10 cellular contexts compared by ENCODE assay signal in genomic region chr3:36969540-36970432, GRCh38. TPM values are rescaled to one million over a fixed set of nuclear protein-coding genes. Genes with fewer than 3 reads are reported as not detected.
A peak's percentile ranks its signal among the peaks of the same experiment; 100 is the strongest.
DNase-seq lines count a peak whose midpoint lies in the region; ATAC-seq and TF ChIP-seq lines count a peak whose summit lies in the region.
"Had no signal": no experiment of that assay in that cellular context is flagged by ENCODE, and none has a peak within 500 bp of the region (broad histone marks: within the 10 kb centered on the region; RNA-seq: fewer than 3 reads in every experiment).

No MANE protein-coding gene starts in this region.

- POLR2A ChIA-PET in Caco-2 (lab: Charles Lee): interaction anchor here (1.1 kb wide), 1 partner anchor 24 kb away, joined by 6 read pairs; the partner anchor contains the start of genes EPM2AIP1 and MLH1

- H3K4me3 ChIP-seq in Caco-2 (ENCODE audit: low read depth, low read length) (no peak overlapping the region), fibroblast of villous mesenchyme (ENCODE audit: low read depth, low read length) (no peak overlapping the region), parathyroid adenoma (ENCODE audit: low read depth, low read length) (no peak overlapping the region)
- H3K4me3 ChIP-seq: psoas muscle had no signal

- peaks cover 30% of the 10 kb centered on the region for H3K4me1 Mint-ChIP-seq in Caco-2 (ENCODE audit: low read depth, unreplicated experiment)

- DNase-seq in Caco-2: peak; percentile 71 to 87
- DNase-seq in NCI-H2196 treated with DMSO at 0.1 percent for 48 hours (lab: John Stamatoyannopoulos, UW; ENCODE audit: unreplicated experiment): peak; percentile 94
- DNase-seq in activated CD4-positive, alpha-beta T cell treated with anti-CD3 and anti-CD28 coated beads for 48 hours: peak; percentile 62
- peak; percentile 59 for DNase-seq in fibroblast of villous mesenchyme (ENCODE audit: low read depth)
- no peak for DNase-seq in cerebellum (ENCODE audit: low spot score)
- DNase-seq: psoas muscle had no signal

- H3K9me3 Mint-ChIP-seq in Caco-2 (ENCODE audit: unreplicated experiment): no peaks in the 10 kb centered on the region

- H3K4me1 ChIP-seq in Caco-2 (peaks cover 22% of the 10 kb centered on the region), parathyroid adenoma (no peaks in the 10 kb centered on the region)
- H3K4me1 ChIP-seq: psoas muscle had no signal

- H3K27me3 ChIP-seq in Caco-2 (replicated peaks; ENCODE audit: control insufficient read depth, insufficient read depth, low read length) (no peaks in the 10 kb centered on the region), parathyroid adenoma (ENCODE audit: control insufficient read depth, insufficient read depth, low read length) (no peaks in the 10 kb centered on the region)

- H3K4me2 ChIP-seq in parathyroid adenoma (ENCODE audit: low read length): no peak overlapping the region

- H3K27ac Mint-ChIP-seq in Caco-2 (ENCODE audit: unreplicated experiment): peak overlapping the region; percentile 75

- peaks cover 6% of the 10 kb centered on the region for H3K36me3 Mint-ChIP-seq in Caco-2 (ENCODE audit: insufficient read depth, unreplicated experiment)

- peak overlapping the region; percentile 51 for H2AFZ ChIP-seq in parathyroid adenoma

- intact Hi-C loops in Caco-2 (cut with micrococcal nuclease; ENCODE audit: unreplicated experiment): no loop called here

- H3K9me3 ChIP-seq in Caco-2 (no peaks in the 10 kb centered on the region), parathyroid adenoma (ENCODE audit: control insufficient read depth, low read length) (no peaks in the 10 kb centered on the region)
- H3K9me3 ChIP-seq: psoas muscle had no signal

- no peak overlapping the region for H3K27ac ChIP-seq in parathyroid adenoma
- H3K27ac ChIP-seq: psoas muscle had no signal

- H3K36me3 ChIP-seq in Caco-2 (ENCODE audit: control insufficient read depth, insufficient read depth, low read length): no peaks in the 10 kb centered on the region
- no peaks in the 10 kb centered on the region for H3K36me3 ChIP-seq in parathyroid adenoma (ENCODE audit: control insufficient read depth, insufficient read depth, low read length)

- no TSS peak for BruUV-seq in Caco-2 (replicated peaks; lab: Mats Ljungman, UMichigan)

- TF ChIP-seq CTCF in Caco-2 (IDR thresholded peaks at IDR 0.05; ENCODE audit: insufficient read depth in 1 of 2, low read depth in 1 of 2, low read length in 1 of 2, severe bottlenecking in 1 of 2, unreplicated experiment in 1 of 2) (no peak), fibroblast of villous mesenchyme (IDR thresholded peaks at IDR 0.05; ENCODE audit: insufficient read depth, low read depth, low read length) (no peak), parathyroid adenoma (IDR thresholded peaks at IDR 0.05) (no peak)

- H3K4me3 Mint-ChIP-seq in Caco-2 (ENCODE audit: unreplicated experiment): peak overlapping the region; percentile 12

- no peaks in the 10 kb centered on the region for H3K27me3 Mint-ChIP-seq in Caco-2 (ENCODE audit: insufficient read depth, unreplicated experiment)

- CTCF ChIA-PET in Caco-2 (lab: Charles Lee): interaction anchor here (1.0 to 1.8 kb wide), 2 partner anchors 11 to 17 kb away, joined by 6 to 9 read pairs; no protein-coding TSS in a partner anchor

- H3K9ac ChIP-seq in parathyroid adenoma: no peak overlapping the region

- ATAC-seq in GM19397 (IDR thresholded peaks at IDR 0.05; ENCODE audit: unreplicated experiment) (peak; percentile 97), HG03280 (IDR thresholded peaks at IDR 0.05; ENCODE audit: unreplicated experiment) (peak; percentile 99)
- ATAC-seq: Panc1 had no signal

- H3K79me2 ChIP-seq in parathyroid adenoma: no peaks in the 10 kb centered on the region

RNA-seq across cellular contexts. Expression of gene EPM2AIP1, which starts 23.1 kb away (rescaled TPM):
- total RNA-seq in Caco-2 (2022) (12.2 and 18.7 TPM in 2 replicates), fibroblast of villous mesenchyme (22.5 and 24.2 TPM in 2 replicates), cerebellum (45.5 TPM)

RNA-seq across cellular contexts. Expression of gene MLH1, which starts 23.5 kb away (rescaled TPM):
- total RNA-seq in Caco-2 (2022) (49.6 and 51.0 TPM in 2 replicates), fibroblast of villous mesenchyme (56.7 and 63.5 TPM in 2 replicates), cerebellum (44.9 TPM)

RNA-seq across cellular contexts. Expression of gene TRANK1, which starts 24.9 kb away (rescaled TPM):
- 4.3 and 5.0 TPM in 2 replicates for total RNA-seq in Caco-2 (2022)
- total RNA-seq in fibroblast of villous mesenchyme: 11.6 and 13.4 TPM in 2 replicates
- 18.8 TPM for total RNA-seq in cerebellum
